ENCODE assay signal across 10 cellular contexts in the genomic region with DNA sequence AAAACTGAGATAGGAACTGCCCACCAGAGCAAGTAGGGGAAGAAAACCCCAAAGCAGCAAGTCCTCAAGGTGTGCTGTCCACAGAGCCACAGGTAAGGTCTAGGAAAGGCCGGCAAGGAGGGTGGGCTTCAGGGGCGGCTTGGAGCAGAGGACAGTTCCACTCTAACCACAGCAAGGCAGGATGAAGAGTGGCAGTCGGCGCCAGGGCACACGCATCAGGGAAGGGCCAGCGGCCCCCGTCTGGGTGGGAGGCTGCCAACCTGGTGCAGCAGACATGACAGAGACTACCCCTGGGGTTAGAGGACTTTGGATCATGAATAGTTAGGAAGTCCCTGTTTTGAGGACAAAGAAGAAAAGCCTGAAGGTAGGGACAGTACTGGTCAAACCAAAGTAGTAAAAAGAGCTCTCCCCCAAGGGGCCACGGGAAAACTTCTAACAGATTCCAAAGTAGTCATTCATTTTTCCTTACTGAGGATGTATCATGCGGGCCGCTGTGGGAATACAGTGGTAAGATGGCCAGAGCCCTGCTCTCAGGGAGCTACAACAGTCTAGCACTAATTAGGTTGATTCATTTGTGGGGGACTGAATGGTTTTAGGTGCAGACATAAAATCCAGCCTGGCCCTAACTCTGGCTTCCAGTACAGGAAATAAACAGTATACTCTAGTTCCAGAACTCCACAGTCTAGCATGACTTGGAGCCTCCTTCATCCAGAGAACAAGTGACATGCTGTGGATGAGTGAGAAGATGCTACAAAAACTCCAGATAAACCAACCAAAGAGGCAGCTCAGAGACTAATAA. TPM values are rescaled to one million over a fixed set of nuclear protein-coding genes. Genes with fewer than 3 reads are reported as not detected.
A peak's percentile ranks its signal among the peaks of the same experiment; 100 is the strongest.
DNase-seq lines count a peak whose midpoint lies in the region; ATAC-seq and TF ChIP-seq lines count a peak whose summit lies in the region.
"Had no signal": no experiment of that assay in that cellular context is flagged by ENCODE, and none has a peak within 500 bp of the region (broad histone marks: within the 10 kb centered on the region; RNA-seq: fewer than 3 reads in every experiment).

No MANE protein-coding gene starts in this region.

- peaks cover 17% of the 10 kb centered on the region for H3K27me3 Mint-ChIP-seq in progenitor cell of endocrine pancreas

- no peak overlapping the region for H3K4me3 ChIP-seq in right atrium auricular region
- no peak overlapping the region for H3K4me3 ChIP-seq in muscle layer of colon (ENCODE audit: low read depth in 1 of 2, low read length in 2 of 2)
- no peak overlapping the region for H3K4me3 ChIP-seq in upper lobe of right lung

- no peaks in the 10 kb centered on the region for H3K9me3 Mint-ChIP-seq in progenitor cell of endocrine pancreas (ENCODE audit: low read depth)
- H3K9me3 Mint-ChIP-seq: activated T-helper 1 cell treated with anti-CD3 and anti-CD28 coated beads, Interleukin-12 subunit alpha, Interleukin-12 subunit beta, Interleukin-2, Interleukin-4 antibody, amounts not matched to agents 30 ng/mL and 10 ng/mL and 1 ng/mL, durations not matched to agents 14 hours and 24 hours and 36 hours had no signal

- TF ChIP-seq CTCF in right atrium auricular region (IDR thresholded peaks at IDR 0.05) (no peak), upper lobe of right lung (IDR thresholded peaks at IDR 0.05) (no peak), progenitor cell of endocrine pancreas (IDR thresholded peaks at IDR 0.05; ENCODE audit: unreplicated experiment) (no peak)

- intact Hi-C loops in left ventricle myocardium superior (cut with micrococcal nuclease) (no loop called here), upper lobe of right lung (cut with DNase I) (no loop called here)

- no peak overlapping the region for H3K27ac Mint-ChIP-seq in progenitor cell of endocrine pancreas
- H3K27ac Mint-ChIP-seq: activated T-helper 1 cell treated with anti-CD3 and anti-CD28 coated beads, Interleukin-12 subunit alpha, Interleukin-12 subunit beta, Interleukin-2, Interleukin-4 antibody, amounts not matched to agents 30 ng/mL and 10 ng/mL and 1 ng/mL, durations not matched to agents 14 hours and 24 hours and 36 hours had no signal

- peaks cover 0 to 3% of the 10 kb centered on the region in 2 donors for H3K27me3 ChIP-seq in right atrium auricular region
- peaks cover 17 to 24% of the 10 kb centered on the region in 2 donors for H3K27me3 ChIP-seq in muscle layer of colon (ENCODE audit: control insufficient read depth in 1 of 2, insufficient read depth in 2 of 2, low read length in 2 of 2)
- peaks cover 19% of the 10 kb centered on the region for H3K27me3 ChIP-seq in upper lobe of right lung

- ATAC-seq in left ventricle myocardium superior (no peak), upper lobe of right lung (no peak)

- H3K4me3 Mint-ChIP-seq in progenitor cell of endocrine pancreas (ENCODE audit: low read depth), result no peak overlapping the region
- H3K4me3 Mint-ChIP-seq: activated T-helper 1 cell treated with anti-CD3 and anti-CD28 coated beads, Interleukin-12 subunit alpha, Interleukin-12 subunit beta, Interleukin-2, Interleukin-4 antibody, amounts not matched to agents 30 ng/mL and 10 ng/mL and 1 ng/mL, durations not matched to agents 14 hours and 24 hours and 36 hours had no signal

- peaks cover under 1% of the 10 kb centered on the region for H3K36me3 Mint-ChIP-seq in progenitor cell of endocrine pancreas (ENCODE audit: insufficient read depth)

- H3K27ac ChIP-seq in right atrium auricular region (peak overlapping the region; percentile 19 to 28), angular gyrus (ENCODE audit: low read depth, low read length) (peak overlapping the region; percentile 3), muscle layer of colon (ENCODE audit: low read depth, low read length) (peak overlapping the region; percentile 27), upper lobe of right lung (peak overlapping the region; percentile 31)

- no peak overlapping the region for H3K9ac ChIP-seq in muscle layer of colon (ENCODE audit: low read length)

- no peak for DNase-seq in right atrium auricular region (ENCODE audit: low spot score)
- DNase-seq in left ventricle myocardium superior, result no peak
- no peak for DNase-seq in upper lobe of right lung
- no peak for DNase-seq in stimulated activated CD4-positive, alpha-beta T cell treated with anti-CD3 and anti-CD28 coated beads, Interleukin-2, amount 100 ng/mL, for 48 hours
- DNase-seq in SHP77 treated with DMSO at 0.1 percent for 48 hours (lab: John Stamatoyannopoulos, UW), result no peak
- DNase-seq in progenitor cell of endocrine pancreas (ENCODE audit: low spot score, unreplicated experiment), result no peak
- DNase-seq: NCI-H1694 had no signal

- peaks cover 0 to 50% of the 10 kb centered on the region in 2 donors for H3K4me1 ChIP-seq in right atrium auricular region
- H3K4me1 ChIP-seq in muscle layer of colon (ENCODE audit: insufficient read depth, low read length), result peaks cover 32% of the 10 kb centered on the region
- H3K4me1 ChIP-seq in upper lobe of right lung, result peaks cover 40% of the 10 kb centered on the region

- peaks cover 34% of the 10 kb centered on the region for H3K4me1 Mint-ChIP-seq in progenitor cell of endocrine pancreas (ENCODE audit: low read depth)

- H3K9me3 ChIP-seq in right atrium auricular region (no peaks in the 10 kb centered on the region), muscle layer of colon (ENCODE audit: low read length) (no peaks in the 10 kb centered on the region), upper lobe of right lung (no peaks in the 10 kb centered on the region)

- peaks cover 3% of the 10 kb centered on the region for H3K36me3 ChIP-seq in right atrium auricular region
- no peaks in the 10 kb centered on the region for H3K36me3 ChIP-seq in muscle layer of colon (ENCODE audit: insufficient read depth, low read length)
- H3K36me3 ChIP-seq in upper lobe of right lung, result peaks cover 12% of the 10 kb centered on the region

RNA-seq across cellular contexts. Expression of a gene that starts 3.5 kb away (rescaled TPM):
- total RNA-seq in right atrium auricular region (1 to 10 TPM; 4.0 to 8.4 TPM), left ventricle myocardium superior (3.4 TPM), upper lobe of right lung (62.4 TPM), progenitor cell of endocrine pancreas (15.3 and 16.1 TPM in 2 replicates)
